In genomic region chr2:8625399-8626283, GRCh38 we compare ENCODE assay signal across 21 cellular contexts. TPM values are rescaled to one million over a fixed set of nuclear protein-coding genes. Genes with fewer than 3 reads are reported as not detected.
DNase-seq lines count a peak whose midpoint lies in the region; ATAC-seq, FAIRE-seq and TF ChIP-seq lines count a peak whose summit lies in the region.
"Had no signal": no experiment of that assay in that cellular context is flagged by ENCODE, and none has a peak within 500 bp of the region (broad histone marks: within the 10 kb centered on the region; RNA-seq: fewer than 3 reads in every experiment).

No MANE protein-coding gene starts in this region.

- no peaks in the 10 kb centered on the region for H3K9me3 Mint-ChIP-seq in activated CD4-positive, alpha-beta T cell treated with anti-CD3 and anti-CD28 coated beads, Interleukin-2, amount 10 ng/mL, durations not matched to agents 24 days and 14 days
- H3K9me3 Mint-ChIP-seq in activated CD4-positive, alpha-beta T cell treated with anti-CD3 and anti-CD28 coated beads for 36 hours (ENCODE audit: low read depth), result no peaks in the 10 kb centered on the region
- H3K9me3 Mint-ChIP-seq in mesothelial cell of epicardium, result no peaks in the 10 kb centered on the region
- H3K9me3 Mint-ChIP-seq: activated naive CD4-positive, alpha-beta T cell treated with anti-CD3 and anti-CD28 coated beads, Interleukin-2, amount 50 U/mL, for 72 hours had no signal

- ATAC-seq in activated CD4-positive, alpha-beta T cell treated with anti-CD3 and anti-CD28 coated beads for 36 hours, result no peak
- no peak for ATAC-seq in GM19035 (IDR thresholded peaks at IDR 0.05; ENCODE audit: unreplicated experiment)
- ATAC-seq: activated naive CD4-positive, alpha-beta T cell treated with anti-CD3 and anti-CD28 coated beads, Interleukin-2, amount 50 U/mL, for 72 hours; upper lobe of right lung had no signal

- TF ChIP-seq CTCF in colonic mucosa (IDR thresholded peaks at IDR 0.05) (no peak), mesothelial cell of epicardium (IDR thresholded peaks at IDR 0.05; ENCODE audit: unreplicated experiment) (no peak)

- H3K27me3 Mint-ChIP-seq in activated CD4-positive, alpha-beta T cell treated with anti-CD3 and anti-CD28 coated beads, Interleukin-2, amount 10 ng/mL, durations not matched to agents 24 days and 14 days, result peaks cover 20% of the 10 kb centered on the region
- H3K27me3 Mint-ChIP-seq in activated CD4-positive, alpha-beta T cell treated with anti-CD3 and anti-CD28 coated beads for 36 hours, result peaks cover 3% of the 10 kb centered on the region
- no peaks in the 10 kb centered on the region for H3K27me3 Mint-ChIP-seq in mesothelial cell of epicardium (ENCODE audit: low read depth)

- WGBS in small intestine, 3 donors, result 84 to 91% (median 88%) methylated on average over 24 of the region's 24 CpGs

- POLR2A ChIA-PET in activated CD4-positive, alpha-beta T cell treated with anti-CD3 and anti-CD28 coated beads for 36 hours (lab: Charles Lee), result interaction anchor here (0.8 kb wide), 1 partner anchor 378 kb away, joined by 3 read pairs; no protein-coding TSS in a partner anchor

- H3K4me3 Mint-ChIP-seq in activated CD4-positive, alpha-beta T cell treated with anti-CD3 and anti-CD28 coated beads, Interleukin-2, amount 10 ng/mL, durations not matched to agents 24 days and 14 days, result no peak overlapping the region
- no peak overlapping the region for H3K4me3 Mint-ChIP-seq in activated CD4-positive, alpha-beta T cell treated with anti-CD3 and anti-CD28 coated beads for 36 hours
- no peak overlapping the region for H3K4me3 Mint-ChIP-seq in mesothelial cell of epicardium
- H3K4me3 Mint-ChIP-seq: B cell had no signal

- H3K9me3 ChIP-seq in colonic mucosa (no peaks in the 10 kb centered on the region), small intestine (ENCODE audit: control insufficient read depth, low read depth) (no peaks in the 10 kb centered on the region)
- H3K9me3 ChIP-seq: upper lobe of right lung had no signal

- H3K9ac ChIP-seq in colonic mucosa (ENCODE audit: low read depth in 2 of 2, low read length in 2 of 2), result peak overlapping the region in 1 of 2 donors; percentile 93

- H3K27me3 ChIP-seq in colonic mucosa (no peaks in the 10 kb centered on the region), small intestine (ENCODE audit: control insufficient read depth in 2 of 2, insufficient read depth in 2 of 2, low read length in 2 of 2) (no peaks in the 10 kb centered on the region)
- H3K27me3 ChIP-seq: upper lobe of right lung had no signal

- no peaks in the 10 kb centered on the region for H3K36me3 Mint-ChIP-seq in activated CD4-positive, alpha-beta T cell treated with anti-CD3 and anti-CD28 coated beads, Interleukin-2, amount 10 ng/mL, durations not matched to agents 24 days and 14 days (ENCODE audit: low read depth)
- H3K36me3 Mint-ChIP-seq in activated CD4-positive, alpha-beta T cell treated with anti-CD3 and anti-CD28 coated beads for 36 hours (ENCODE audit: low read depth), result no peaks in the 10 kb centered on the region
- H3K36me3 Mint-ChIP-seq in mesothelial cell of epicardium, result no peaks in the 10 kb centered on the region
- H3K36me3 Mint-ChIP-seq: activated naive CD4-positive, alpha-beta T cell treated with anti-CD3 and anti-CD28 coated beads, Interleukin-2, amount 50 U/mL, for 72 hours had no signal

- peaks cover 11% of the 10 kb centered on the region for H3K4me1 Mint-ChIP-seq in activated CD4-positive, alpha-beta T cell treated with anti-CD3 and anti-CD28 coated beads, Interleukin-2, amount 10 ng/mL, durations not matched to agents 24 days and 14 days
- H3K4me1 Mint-ChIP-seq in activated CD4-positive, alpha-beta T cell treated with anti-CD3 and anti-CD28 coated beads for 36 hours, result no peaks in the 10 kb centered on the region
- H3K4me1 Mint-ChIP-seq in mesothelial cell of epicardium, result peaks cover 64% of the 10 kb centered on the region

- H3K4me1 ChIP-seq in colonic mucosa (peaks cover 7% of the 10 kb centered on the region), small intestine (ENCODE audit: control insufficient read depth in 2 of 2, insufficient read depth in 1 of 2, low read depth in 1 of 2, low read length in 1 of 2) (peaks cover 0 to 10% of the 10 kb centered on the region in 2 donors)
- H3K4me1 ChIP-seq: upper lobe of right lung had no signal

- H3K4me3 ChIP-seq in colonic mucosa (no peak overlapping the region), small intestine (ENCODE audit: low read depth in 1 of 2, low read length in 2 of 2) (no peak overlapping the region)
- H3K4me3 ChIP-seq: upper lobe of right lung had no signal

- no peak for FAIRE-seq in small intestine (lab: Jason Lieb, UNC)
- FAIRE-seq: A204.1, GM18507, TTC549 had no signal

- H3K36me3 ChIP-seq in colonic mucosa (no peaks in the 10 kb centered on the region), small intestine (ENCODE audit: control insufficient read depth in 2 of 2, insufficient read depth in 2 of 2, low read length in 2 of 2) (no peaks in the 10 kb centered on the region)
- H3K36me3 ChIP-seq: upper lobe of right lung had no signal

- CTCF ChIA-PET in activated CD4-positive, alpha-beta T cell treated with anti-CD3 and anti-CD28 coated beads for 36 hours (lab: Charles Lee), result interaction anchor here (0.6 kb wide), 1 partner anchor 80 kb away, joined by 3 read pairs; no protein-coding TSS in a partner anchor

- intact Hi-C loops in activated CD4-positive, alpha-beta T cell treated with anti-CD3 and anti-CD28 coated beads, Interleukin-2, amount 10 ng/mL, durations not matched to agents 24 days and 14 days (cut with micrococcal nuclease), result no loop called here
- intact Hi-C loops in activated CD4-positive, alpha-beta T cell treated with anti-CD3 and anti-CD28 coated beads for 36 hours (cut with DNase I, micrococcal nuclease), result no loop called here
- intact Hi-C loops in colonic mucosa (cut with DNase I), result loop anchor here (5.0 kb wide), 1 partner anchor 57 kb away; the partner anchor contains the start of gene ID2

- H3K27ac ChIP-seq in colonic mucosa (no peak overlapping the region), small intestine (ENCODE audit: low read depth in 1 of 2, low read length in 1 of 2) (no peak overlapping the region)
- H3K27ac ChIP-seq: epithelial cell of prostate, upper lobe of right lung had no signal

- no peak for DNase-seq in activated CD4-positive, alpha-beta T cell treated with anti-CD3 and anti-CD28 coated beads, Interleukin-2, amount 10 ng/mL, durations not matched to agents 24 days and 14 days
- no peak for DNase-seq in activated CD4-positive, alpha-beta T cell treated with anti-CD3 and anti-CD28 coated beads for 36 hours
- DNase-seq in colonic mucosa (peak; percentile 42), mesothelial cell of epicardium (ENCODE audit: low spot score in 2 of 2, unreplicated experiment in 2 of 2) (no peak), small intestine (peak; percentile 33), NCI-H1436 treated with DMSO at 0.1 percent for 48 hours (lab: John Stamatoyannopoulos, UW) (no peak), SIG-M5 treated with dmso at 0.1 percent for 504 hours (lab: John Stamatoyannopoulos, UW; ENCODE audit: unreplicated experiment) (no peak)
- DNase-seq: activated CD4-positive, alpha-beta T cell treated with anti-CD3 and anti-CD28 coated beads for 48 hours; midbrain; MV-4-11; NCI-H524; NK-92 treated with Interleukin-12 subunit alpha and Interleukin-12 subunit beta, amount 100 ng/mL, for 24 hours; SIG-M5; upper lobe of right lung had no signal

- peak overlapping the region; percentile 39 for H3K27ac Mint-ChIP-seq in activated CD4-positive, alpha-beta T cell treated with anti-CD3 and anti-CD28 coated beads, Interleukin-2, amount 10 ng/mL, durations not matched to agents 24 days and 14 days
- H3K27ac Mint-ChIP-seq in activated CD4-positive, alpha-beta T cell treated with anti-CD3 and anti-CD28 coated beads for 36 hours, result no peak overlapping the region
- H3K27ac Mint-ChIP-seq in mesothelial cell of epicardium, result peak overlapping the region; percentile 57
- H3K27ac Mint-ChIP-seq: B cell had no signal

RNA-seq across cellular contexts. Expression of gene ID2, which starts 56.2 kb away (rescaled TPM):
- 284 and 299 TPM in 2 replicates for total RNA-seq in activated CD4-positive, alpha-beta T cell treated with anti-CD3 and anti-CD28 coated beads, Interleukin-2, amount 10 ng/mL, durations not matched to agents 24 days and 14 days
- total RNA-seq in activated CD4-positive, alpha-beta T cell treated with anti-CD3 and anti-CD28 coated beads for 36 hours, result 100 to 1,000 TPM; 171 to 213 TPM
- total RNA-seq in colonic mucosa (100 to 1,000 TPM in 1 of 2 donors, 10 to 100 TPM in 1; 100.0 to 108 TPM), mesothelial cell of epicardium (231 to 240 TPM (median 239 TPM) in 3 replicates)
- 100 to 1,000 TPM in 2 of 3 donors, 10 to 100 TPM in 1; 70.2 to 178 (median 116) TPM for polyA plus RNA-seq in small intestine

Comparison
In these comparisons a context has a peak if more than half of its experiments do, and no peak if none do; other contexts are left out.
1. DNase-seq: peak in colonic mucosa (single experiment) and small intestine (single experiment); none in activated CD4-positive, alpha-beta T cell treated with anti-CD3 and anti-CD28 coated beads, Interleukin-2, amount 10 ng/mL, durations not matched to agents 24 days and 14 days (single experiment), activated CD4-positive, alpha-beta T cell treated with anti-CD3 and anti-CD28 coated beads for 36 hours (single experiment), mesothelial cell of epicardium (0 of 2), NCI-H1436 treated with DMSO at 0.1 percent for 48 hours (single experiment) and SIG-M5 treated with dmso at 0.1 percent for 504 hours (single experiment).